Comparison of ENCODE assay signal across 8 cellular contexts in genomic region chr6:56955171-56956155, GRCh38. TPM values are rescaled to one million over a fixed set of nuclear protein-coding genes. Genes with fewer than 3 reads are reported as not detected.
DNase-seq lines count a peak whose midpoint lies in the region; ATAC-seq and TF ChIP-seq lines count a peak whose summit lies in the region.

No MANE protein-coding gene starts in this region.

- peak overlapping the region; percentile 89 to 92 (median 90) for H3K4me3 Mint-ChIP-seq in brain

- H3K4me3 ChIP-seq in iPS-11a (ENCODE audit: low read depth, low read length) (peak overlapping the region; percentile 88), gastrocnemius medialis (peak overlapping the region; percentile 41 to 80 (median 58))

- H3K9me3 Mint-ChIP-seq in brain: peaks cover 0 to 5% (median 0%) of the 10 kb centered on the region in 5 experiments

- intact Hi-C loops in gastrocnemius medialis (cut with DNase I; ENCODE audit: low total_unique reads): loop anchor here (1.0 to 10.0 kb wide), 3 partner anchors 66 to 361 kb away; partner anchors contain the start of gene PRIM2

- peak; percentile 72 to 79 for TF ChIP-seq CTCF in brain (conservative IDR thresholded peaks at IDR 0.05)
- TF ChIP-seq CTCF in gastrocnemius medialis (IDR thresholded peaks at IDR 0.05 in 4 of 5, conservative IDR thresholded peaks at IDR 0.05 in 1 of 5): peak; percentile 39 to 75 (median 64)

- DNase-seq in NCI-H1436 (lab: John Stamatoyannopoulos, UW): peak; percentile 56
- no peak for DNase-seq in NCI-H1436 treated with DMSO at 0.1 percent for 48 hours (lab: John Stamatoyannopoulos, UW)
- peak; percentile 19 for DNase-seq in NCI-H1092 (lab: John Stamatoyannopoulos, UW)
- DNase-seq in T-helper 1 cell: peak in 3 of 5 donors; percentile 16 to 77 (median 25)
- DNase-seq in gastrocnemius medialis: peak; percentile 40 to 71

- no peaks in the 10 kb centered on the region for H3K36me3 ChIP-seq in gastrocnemius medialis

- no peak for TF ChIP-seq POLR2A in gastrocnemius medialis (IDR thresholded peaks at IDR 0.05)

- H3K27ac ChIP-seq in gastrocnemius medialis: peak overlapping the region in 1 of 4 donors; percentile 28

- in situ Hi-C loops in gastrocnemius medialis (cut with MboI; ENCODE audit: low sequenced_read_pairs in 4 of 4): no loop called here

- peaks cover 25% of the 10 kb centered on the region for H3K4me1 Mint-ChIP-seq in brain

- peaks cover 66% of the 10 kb centered on the region for H3K27me3 Mint-ChIP-seq in brain

- H3K4me1 ChIP-seq in gastrocnemius medialis: peaks cover 8 to 15% of the 10 kb centered on the region in 2 donors

- H3K27ac Mint-ChIP-seq in brain: peak overlapping the region; percentile 28 to 72 (median 70)

- H3K27me3 ChIP-seq in gastrocnemius medialis: no peaks in the 10 kb centered on the region

- no peaks in the 10 kb centered on the region for H3K36me3 Mint-ChIP-seq in brain

- ATAC-seq in HG02642 (IDR thresholded peaks at IDR 0.05; ENCODE audit: poor library complexity, unreplicated experiment) (peak; percentile 75), gastrocnemius medialis (peak; percentile 87 to 89)

- H3K9me3 ChIP-seq in gastrocnemius medialis: no peaks in the 10 kb centered on the region

RNA-seq across cellular contexts. Expression of gene BEND6, which starts 0.6 kb away (rescaled TPM):
- polyA plus RNA-seq in brain (ENCODE audit: insufficient read depth, low read depth, low replicate concordance): 3.5 TPM
- under 1 TPM; 0.15 to 0.97 (median 0.56) TPM for total RNA-seq in gastrocnemius medialis
